In genomic region chr10:88395677-88396076, GRCh38 we compare ENCODE assay signal across 17 cellular contexts.
DNase-seq lines count a peak whose midpoint lies in the region; ATAC-seq and TF ChIP-seq lines count a peak whose summit lies in the region.
"Had no signal": no experiment of that assay in that cellular context is flagged by ENCODE, and none has a peak within 500 bp of the region (broad histone marks: within the 10 kb centered on the region; RNA-seq: fewer than 3 reads in every experiment).

No MANE protein-coding gene starts in this region.

- TF ChIP-seq CTCF in HFFc6 (IDR thresholded peaks at IDR 0.05) (no peak), fibroblast of mammary gland (conservative IDR thresholded peaks at IDR 0.05; ENCODE audit: control insufficient read depth, insufficient read depth, low read depth, low read length) (no peak)

- CTCF ChIA-PET in activated CD8-positive, alpha-beta memory T cell treated with anti-CD3 and anti-CD28 coated beads, Interleukin-2, amount 10 ng/mL, durations not matched to agents 7 days and 5 days (lab: Charles Lee) = no interaction called here

- H3K27ac Mint-ChIP-seq in HFFc6 = no peak overlapping the region
- H3K27ac Mint-ChIP-seq in activated CD8-positive, alpha-beta memory T cell treated with anti-CD3 and anti-CD28 coated beads, Interleukin-2, amount 10 ng/mL, durations not matched to agents 7 days and 5 days = no peak overlapping the region
- H3K27ac Mint-ChIP-seq: effector memory CD8-positive, alpha-beta T cell had no signal

- H3K27me3 Mint-ChIP-seq in HFFc6 (ENCODE audit: insufficient read depth) = no peaks in the 10 kb centered on the region; the same call in 1 of the 2 replicates
- H3K27me3 Mint-ChIP-seq in activated CD8-positive, alpha-beta memory T cell treated with anti-CD3 and anti-CD28 coated beads, Interleukin-2, amount 10 ng/mL, durations not matched to agents 7 days and 5 days = no peaks in the 10 kb centered on the region
- H3K27me3 Mint-ChIP-seq: central memory CD8-positive, alpha-beta T cell; effector memory CD8-positive, alpha-beta T cell had no signal

- H3K4me3 ChIP-seq in fibroblast of mammary gland (ENCODE audit: control insufficient read depth, low read depth, low read length) = no peak overlapping the region

- ATAC-seq in activated CD8-positive, alpha-beta memory T cell treated with anti-CD3 and anti-CD28 coated beads, Interleukin-2, amount 10 ng/mL, durations not matched to agents 7 days and 5 days = no peak
- ATAC-seq: effector memory CD8-positive, alpha-beta T cell; left cardiac atrium had no signal

- H3K4me3 Mint-ChIP-seq in HFFc6 = no peak overlapping the region
- H3K4me3 Mint-ChIP-seq in activated CD8-positive, alpha-beta memory T cell treated with anti-CD3 and anti-CD28 coated beads, Interleukin-2, amount 10 ng/mL, durations not matched to agents 7 days and 5 days = no peak overlapping the region
- H3K4me3 Mint-ChIP-seq: central memory CD8-positive, alpha-beta T cell; effector memory CD8-positive, alpha-beta T cell had no signal

- peaks cover 29% of the 10 kb centered on the region for H3K9me3 Mint-ChIP-seq in HFFc6
- peaks cover 20% of the 10 kb centered on the region for H3K9me3 Mint-ChIP-seq in activated CD8-positive, alpha-beta memory T cell treated with anti-CD3 and anti-CD28 coated beads, Interleukin-2, amount 10 ng/mL, durations not matched to agents 7 days and 5 days (ENCODE audit: low read depth)

- H3K36me3 Mint-ChIP-seq in HFFc6 (ENCODE audit: low read depth) = peaks cover 11% of the 10 kb centered on the region; the same call in 1 of the 2 replicates
- H3K36me3 Mint-ChIP-seq in activated CD8-positive, alpha-beta memory T cell treated with anti-CD3 and anti-CD28 coated beads, Interleukin-2, amount 10 ng/mL, durations not matched to agents 7 days and 5 days = peaks cover 29% of the 10 kb centered on the region

- no peaks in the 10 kb centered on the region for H3K4me1 Mint-ChIP-seq in HFFc6 (ENCODE audit: low read depth)
- peaks cover 15% of the 10 kb centered on the region for H3K4me1 Mint-ChIP-seq in activated CD8-positive, alpha-beta memory T cell treated with anti-CD3 and anti-CD28 coated beads, Interleukin-2, amount 10 ng/mL, durations not matched to agents 7 days and 5 days

- DNase-seq in DMS153 (lab: John Stamatoyannopoulos, UW) (peak; percentile 11), HFFc6 (peak; percentile 28), RPMI7951 (ENCODE audit: low read depth) (peak; percentile 12), fibroblast of mammary gland (ENCODE audit: low read depth) (peak; percentile 47), CD1c-positive myeloid dendritic cell (ENCODE audit: extremely low spot score) (no peak)
- no peak for DNase-seq in stimulated activated CD4-positive, alpha-beta T cell treated with anti-CD3 and anti-CD28 coated beads, Interleukin-2, amount 100 ng/mL, for 24 hours
- no peak for DNase-seq in activated CD8-positive, alpha-beta memory T cell treated with anti-CD3 and anti-CD28 coated beads, Interleukin-2, amount 50 U/mL, for 4 hours
- no peak for DNase-seq in activated CD8-positive, alpha-beta memory T cell treated with anti-CD3 and anti-CD28 coated beads, Interleukin-2, amount 10 ng/mL, durations not matched to agents 7 days and 5 days
- DNase-seq: AML-193; effector memory CD8-positive, alpha-beta T cell; GOT3; left cardiac atrium; NCI-H1694; occipital lobe; SIG-M5; stimulated activated CD4-positive, alpha-beta T cell treated with anti-CD3 and anti-CD28 coated beads, Interleukin-2, amount 100 ng/mL, for 48 hours had no signal

Comparison
In these comparisons a context has a peak if more than half of its experiments do, and no peak if none do; other contexts are left out.
1. DNase-seq: peak in DMS153 (single experiment), HFFc6 (single experiment), RPMI7951 (single experiment) and fibroblast of mammary gland (single experiment); none in CD1c-positive myeloid dendritic cell (single experiment), stimulated activated CD4-positive, alpha-beta T cell treated with anti-CD3 and anti-CD28 coated beads, Interleukin-2, amount 100 ng/mL, for 24 hours (0 of 2), activated CD8-positive, alpha-beta memory T cell treated with anti-CD3 and anti-CD28 coated beads, Interleukin-2, amount 50 U/mL, for 4 hours (single experiment) and activated CD8-positive, alpha-beta memory T cell treated with anti-CD3 and anti-CD28 coated beads, Interleukin-2, amount 10 ng/mL, durations not matched to agents 7 days and 5 days (single experiment).